1 cellular context compared by ENCODE assay signal in genomic region chr12:88298761-88299242, GRCh38.
TF ChIP-seq lines count a peak whose summit lies in the region.

No MANE protein-coding gene starts in this region.

TF ChIP-seq in WTC11, 78 proteins besides CTCF, POLR2A, EP300 and RAD21 (continued from another document):
- TF ChIP-seq ATF1 (CRISPR knock-in tag; IDR thresholded peaks at IDR 0.05) (no peak), SMAD4 (CRISPR knock-in tag; IDR thresholded peaks at IDR 0.05) (no peak), SMAD3 (CRISPR knock-in tag; IDR thresholded peaks at IDR 0.05; ENCODE audit: borderline replicate concordance) (no peak), CDX4 (CRISPR knock-in tag; IDR thresholded peaks at IDR 0.05; ENCODE audit: borderline replicate concordance) (no peak)
